In genomic region chr1:29712275-29712633, GRCh38 we compare ENCODE assay signal across 19 cellular contexts.
DNase-seq lines count a peak whose midpoint lies in the region; ATAC-seq and TF ChIP-seq lines count a peak whose summit lies in the region.
"Had no signal": no experiment of that assay in that cellular context is flagged by ENCODE, and none has a peak within 500 bp of the region (broad histone marks: within the 10 kb centered on the region; RNA-seq: fewer than 3 reads in every experiment).

No MANE protein-coding gene starts in this region.

- peak overlapping the region; percentile 47; the same call in 1 of the 2 replicates for H3K4me2 ChIP-seq in BLaER1

- TF ChIP-seq CTCF in RWPE1 (conservative IDR thresholded peaks at IDR 0.05; ENCODE audit: low read depth): no peak

- peaks cover 37% of the 10 kb centered on the region for H3K4me1 Mint-ChIP-seq in T-helper 2 cell treated with Interferon-gamma antibody and Interleukin-4, amounts not matched to agents 5 μg/mL and 100 μg/mL, for 36 hours (ENCODE audit: low read depth)

- ATAC-seq in GM18867 (IDR thresholded peaks at IDR 0.05; ENCODE audit: unreplicated experiment): no peak
- ATAC-seq: effector memory CD8-positive, alpha-beta T cell; HCT116 had no signal

- peaks cover 53% of the 10 kb centered on the region for H3K4me1 ChIP-seq in BLaER1

- no peaks in the 10 kb centered on the region for H3K36me3 Mint-ChIP-seq in T-helper 2 cell treated with Interferon-gamma antibody and Interleukin-4, amounts not matched to agents 5 μg/mL and 100 μg/mL, for 36 hours (ENCODE audit: low read depth)

- H3K9me3 Mint-ChIP-seq in T-helper 2 cell treated with Interferon-gamma antibody and Interleukin-4, amounts not matched to agents 5 μg/mL and 100 μg/mL, for 36 hours: no peaks in the 10 kb centered on the region
- H3K9me3 Mint-ChIP-seq: effector memory CD8-positive, alpha-beta T cell had no signal

- H3K4me3 ChIP-seq in BLaER1: no peak overlapping the region
- H3K4me3 ChIP-seq: GM12878, spleen, thoracic aorta had no signal

- POLR2A ChIA-PET in RWPE1 (lab: Yijun Ruan, JAX; ENCODE audit: low non-redundant PET): no interaction called here

- H4K20me1 ChIP-seq in BLaER1: no peaks in the 10 kb centered on the region

- no peaks in the 10 kb centered on the region for H3K27me3 Mint-ChIP-seq in T-helper 2 cell treated with Interferon-gamma antibody and Interleukin-4, amounts not matched to agents 5 μg/mL and 100 μg/mL, for 36 hours (ENCODE audit: low read depth)

- H3K27ac ChIP-seq in BLaER1 (peak overlapping the region; percentile 28; the same call in 1 of the 2 replicates), RWPE1 (peak overlapping the region; percentile 99)

- no peaks in the 10 kb centered on the region for H3K27me3 ChIP-seq in BLaER1

- peaks cover 12% of the 10 kb centered on the region for H3K9me3 ChIP-seq in BLaER1
- H3K9me3 ChIP-seq: thoracic aorta had no signal

- CTCF ChIA-PET in RWPE1 (lab: Yijun Ruan, JAX): no interaction called here

- peak overlapping the region; percentile 27 for H3K4me3 Mint-ChIP-seq in T-helper 2 cell treated with Interferon-gamma antibody and Interleukin-4, amounts not matched to agents 5 μg/mL and 100 μg/mL, for 36 hours
- H3K4me3 Mint-ChIP-seq: effector memory CD8-positive, alpha-beta T cell had no signal

- H3K9ac ChIP-seq in BLaER1: no peak overlapping the region

- DNase-seq in T-helper 2 cell treated with Interferon-gamma antibody and Interleukin-4, amounts not matched to agents 5 μg/mL and 100 μg/mL, for 36 hours (ENCODE audit: low spot score): no peak
- DNase-seq in T-helper 2 cell (no peak), RWPE1 (ENCODE audit: low spot score) (no peak), iris pigment epithelial cell (ENCODE audit: low read depth) (peak; percentile 38), NCI-H345 (lab: John Stamatoyannopoulos, UW) (no peak), NCI-H2196 (lab: John Stamatoyannopoulos, UW; ENCODE audit: unreplicated experiment) (no peak)
- DNase-seq: anterior cingulate cortex; cerebellar nuclear complex; effector memory CD8-positive, alpha-beta T cell; hypothalamus; NCI-H1092 treated with DMSO at 0.1 percent for 48 hours; NCI-H2107; NCI-H526 treated with DMSO at 0.1 percent for 48 hours; spleen had no signal

- H3K27ac Mint-ChIP-seq in T-helper 2 cell treated with Interferon-gamma antibody and Interleukin-4, amounts not matched to agents 5 μg/mL and 100 μg/mL, for 36 hours: peak overlapping the region; percentile 38
- H3K27ac Mint-ChIP-seq: effector memory CD8-positive, alpha-beta T cell had no signal

- H3K36me3 ChIP-seq in BLaER1: no peaks in the 10 kb centered on the region
- H3K36me3 ChIP-seq: spleen, thoracic aorta had no signal
